In genomic region chr9:129027224-129027684, GRCh38 we compare ENCODE assay signal across 7 cellular contexts.
A peak's percentile ranks its signal among the peaks of the same experiment; 100 is the strongest.
DNase-seq lines count a peak whose midpoint lies in the region; ATAC-seq and TF ChIP-seq lines count a peak whose summit lies in the region.

No MANE protein-coding gene starts in this region.

- ATAC-seq in GM21390 (IDR thresholded peaks at IDR 0.05; ENCODE audit: unreplicated experiment) (peak; percentile 6), HG02571 (IDR thresholded peaks at IDR 0.05; ENCODE audit: unreplicated experiment) (no peak)

- DNase-seq in RKO (ENCODE audit: low spot score) (peak; percentile 58), fibroblast of mammary gland (ENCODE audit: low read depth) (no peak), skeletal muscle cell (ENCODE audit: low read depth) (no peak), NCI-H1105 (lab: John Stamatoyannopoulos, UW) (no peak), NCI-H1694 (lab: John Stamatoyannopoulos, UW) (no peak)

- H3K4me3 ChIP-seq in fibroblast of mammary gland (ENCODE audit: control insufficient read depth, low read depth, low read length) (peak overlapping the region; percentile 68), skeletal muscle cell (ENCODE audit: low read depth, low read length) (peak overlapping the region; percentile 74)

- no peak for TF ChIP-seq CTCF in fibroblast of mammary gland (conservative IDR thresholded peaks at IDR 0.05; ENCODE audit: control insufficient read depth, insufficient read depth, low read depth, low read length)
